In genomic region chr4:51842554-51843308, GRCh38 we compare ENCODE assay signal across 8 cellular contexts. TPM values are rescaled to one million over a fixed set of nuclear protein-coding genes. Genes with fewer than 3 reads are reported as not detected.
DNase-seq lines count a peak whose midpoint lies in the region; ATAC-seq and FAIRE-seq lines count a peak whose summit lies in the region.

Gene DCUN1D4 (plus strand): TSS chr4:51843153. CDS start chr4:51843243, 90 bp downstream.

- FAIRE-seq in islet of Langerhans (lab: Jason Lieb, UNC), result peak; percentile 91

- ATAC-seq in GM19043 (IDR thresholded peaks at IDR 0.05; ENCODE audit: low read depth, unreplicated experiment) (peak; percentile 88), HG03378 (IDR thresholded peaks at IDR 0.05; ENCODE audit: unreplicated experiment) (peak; percentile 95)

- DNase-seq in Ammon's horn (ENCODE audit: low spot score) (peak; percentile 100), NCI-H460 (ENCODE audit: extremely low read depth, low read depth) (peak; percentile 97), cerebellar nuclear complex (lab: John Stamatoyannopoulos, UW) (peak; percentile 96 to 99)
- DNase-seq in activated CD4-positive, CD25-positive, alpha-beta regulatory T cell treated with anti-CD3 and anti-CD28 coated beads, Interleukin-2, amount 50 U/mL, for 72 hours, result peak; percentile 98
- peak; percentile 99 for DNase-seq in stimulated activated CD4-positive, alpha-beta T cell treated with anti-CD3 and anti-CD28 coated beads, Interleukin-12 subunit alpha, Interleukin-12 subunit beta, amount 100 ng/mL, for 4 hours

RNA-seq across cellular contexts. Expression of gene DCUN1D4, which starts in this region (rescaled TPM):
- total RNA-seq in NCI-H460 (2014; rRNA removed; shearing (Covaris generic)), result 29.3 and 39.8 TPM in 2 replicates
- 80.2 and 97.9 TPM in 2 replicates for polyA plus RNA-seq in NCI-H460 (2014; cell fraction: nucleus; rRNA removed)

Comparison
In these comparisons a context has a peak if more than half of its experiments do, and no peak if none do; other contexts are left out.
1. Peak in every context shown above with its lines: DNase-seq and ATAC-seq.